ENCODE assay signal across 10 cellular contexts in the genomic region with DNA sequence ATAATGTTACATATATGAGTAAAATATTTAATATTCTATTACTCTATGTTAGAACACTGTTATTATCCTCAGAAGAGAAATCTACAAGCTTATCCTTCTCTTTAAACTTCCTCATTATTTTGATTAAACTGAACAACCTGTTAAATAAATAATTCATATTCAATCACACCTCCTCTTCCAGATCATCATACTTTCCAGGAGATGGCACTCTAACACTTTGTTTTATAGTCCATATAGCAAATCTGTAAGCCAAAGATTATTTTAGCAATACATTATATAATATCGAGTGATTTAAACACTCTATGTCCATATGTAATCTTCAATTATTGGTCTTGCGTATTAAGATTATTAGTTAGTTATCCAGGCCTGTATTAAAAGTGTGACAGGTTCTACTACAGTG.
A peak's percentile ranks its signal among the peaks of the same experiment; 100 is the strongest.
DNase-seq lines count a peak whose midpoint lies in the region; ATAC-seq and TF ChIP-seq lines count a peak whose summit lies in the region.
"Had no signal": no experiment of that assay in that cellular context is flagged by ENCODE, and none has a peak within 500 bp of the region (broad histone marks: within the 10 kb centered on the region; RNA-seq: fewer than 3 reads in every experiment).

No MANE protein-coding gene starts in this region.

- no peak for ATAC-seq in HG03097 (IDR thresholded peaks at IDR 0.05; ENCODE audit: low FRiP score, unreplicated experiment)

- no peaks in the 10 kb centered on the region for H3K4me1 Mint-ChIP-seq in HFFc6 (ENCODE audit: low read depth)
- H3K4me1 Mint-ChIP-seq in osteocyte (ENCODE audit: unreplicated experiment) = no peaks in the 10 kb centered on the region
- H3K4me1 Mint-ChIP-seq: activated B cell treated with CpG ODN at 0.5 μM for 24 hours, naive B cell had no signal

- H3K27ac Mint-ChIP-seq in HFFc6 (no peak overlapping the region), osteocyte (ENCODE audit: unreplicated experiment) (no peak overlapping the region)
- H3K27ac Mint-ChIP-seq: activated B cell treated with CpG ODN at 0.5 μM for 24 hours, naive B cell had no signal

- no peak overlapping the region for H3K4me3 Mint-ChIP-seq in HFFc6
- no peak overlapping the region for H3K4me3 Mint-ChIP-seq in osteocyte (ENCODE audit: unreplicated experiment)
- H3K4me3 Mint-ChIP-seq: activated B cell treated with CpG ODN at 0.5 μM for 24 hours, naive B cell had no signal

- H3K9me3 Mint-ChIP-seq in HFFc6 = peaks cover 18% of the 10 kb centered on the region
- no peaks in the 10 kb centered on the region for H3K9me3 Mint-ChIP-seq in osteocyte (ENCODE audit: unreplicated experiment)

- intact Hi-C loops in lower leg skin (cut with DNase I; ENCODE audit: low total_unique reads) = no loop called here

- no peak overlapping the region for H3K4me3 ChIP-seq in lower leg skin (ENCODE audit: low read depth, poor library complexity, severe bottlenecking)

- H3K36me3 Mint-ChIP-seq in HFFc6 (ENCODE audit: low read depth) = no peaks in the 10 kb centered on the region
- no peaks in the 10 kb centered on the region for H3K36me3 Mint-ChIP-seq in osteocyte (ENCODE audit: unreplicated experiment)
- H3K36me3 Mint-ChIP-seq: naive B cell had no signal

- TF ChIP-seq POLR2A in lower leg skin (IDR thresholded peaks at IDR 0.05) = no peak

- in situ Hi-C loops in T47D (cut with HindIII; ENCODE audit: low pct_unique_long_range_greater_than_20kb, low sequenced_read_pairs) = no loop called here

- WGBS in lower leg skin, 2 donors = 43 to 56% methylated on average over 2 of the region's 2 CpGs

- peak; percentile 16; the same call in 1 of the 2 replicates for TF ChIP-seq CTCF in HFFc6 (IDR thresholded peaks at IDR 0.05)
- peak; percentile 59 for TF ChIP-seq CTCF in osteocyte (IDR thresholded peaks at IDR 0.05)
- TF ChIP-seq CTCF in lower leg skin (IDR thresholded peaks at IDR 0.05) = no peak

- DNase-seq in HFFc6 (no peak), NCI-H345 treated with DMSO at 0.1 percent for 48 hours (lab: John Stamatoyannopoulos, UW; ENCODE audit: unreplicated experiment) (peak; percentile 37), T47D (ENCODE audit: low read depth in 1 of 2, low spot score in 1 of 2) (peak; percentile 4 to 54), osteocyte (ENCODE audit: extremely low spot score, unreplicated experiment) (no peak), lower leg skin (ENCODE audit: low spot score in 2 of 2) (no peak), NK-92 (lab: John Stamatoyannopoulos, UW; ENCODE audit: unreplicated experiment) (no peak), HuH-7 (ENCODE audit: low spot score) (no peak)
- DNase-seq: activated B cell treated with CpG ODN at 0.5 μM for 24 hours, naive B cell had no signal

- H3K27me3 Mint-ChIP-seq in HFFc6 (ENCODE audit: insufficient read depth) (no peaks in the 10 kb centered on the region), osteocyte (ENCODE audit: unreplicated experiment) (no peaks in the 10 kb centered on the region)
- H3K27me3 Mint-ChIP-seq: activated B cell treated with CpG ODN at 0.5 μM for 24 hours, naive B cell had no signal

Comparison
In these comparisons a context has a peak if more than half of its experiments do, and no peak if none do; other contexts are left out.
1. DNase-seq: peak in NCI-H345 treated with DMSO at 0.1 percent for 48 hours (single experiment) and T47D (2 of 2); none in HFFc6 (single experiment), osteocyte (single experiment), lower leg skin (0 of 2), NK-92 (single experiment) and HuH-7 (single experiment).
2. CTCF ChIP-seq: peak in HFFc6 (single experiment) and osteocyte (single experiment); none in lower leg skin (0 of 3).